Comparison of ENCODE assay signal across 1 cellular context in the genomic region with DNA sequence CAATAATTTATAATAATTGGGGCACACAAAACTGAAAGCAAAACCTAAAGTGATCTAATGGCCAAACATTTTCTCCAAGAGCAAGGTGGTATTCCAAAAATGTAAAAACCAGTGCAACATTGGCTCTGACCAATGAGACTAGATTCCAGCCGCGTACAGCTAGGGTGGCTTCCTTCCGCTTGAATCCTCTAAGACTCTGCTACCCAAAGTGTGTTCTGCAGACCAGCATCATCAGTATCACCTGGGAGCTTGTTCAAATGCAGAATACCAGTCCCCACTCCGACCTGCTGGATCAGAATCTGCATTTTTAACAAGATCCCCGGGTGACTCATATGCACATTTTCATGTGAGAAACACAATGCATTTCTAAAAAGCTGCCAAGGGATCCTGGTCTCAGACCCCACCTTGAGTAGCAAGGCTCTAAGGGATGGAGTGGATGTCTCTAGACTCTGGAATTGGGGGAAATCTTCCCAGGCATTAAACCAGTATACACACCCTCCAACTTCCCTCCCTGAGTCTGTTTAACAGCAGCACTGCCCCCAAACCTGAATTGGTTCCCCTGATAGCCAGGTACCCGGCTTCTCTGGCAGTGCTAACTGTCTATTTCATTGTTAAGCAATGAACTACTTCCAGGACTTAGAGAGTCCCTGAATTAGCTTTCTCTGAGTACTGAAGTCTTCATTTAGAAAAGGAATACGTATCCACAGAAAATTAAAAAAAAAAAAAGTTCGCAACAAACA.
TF ChIP-seq lines count a peak whose summit lies in the region.

No MANE protein-coding gene starts in this region.

TF ChIP-seq in GM23338, 12 proteins besides CTCF, POLR2A, EP300 and RAD21 (continued from another document):
- TF ChIP-seq, protein P1, sequence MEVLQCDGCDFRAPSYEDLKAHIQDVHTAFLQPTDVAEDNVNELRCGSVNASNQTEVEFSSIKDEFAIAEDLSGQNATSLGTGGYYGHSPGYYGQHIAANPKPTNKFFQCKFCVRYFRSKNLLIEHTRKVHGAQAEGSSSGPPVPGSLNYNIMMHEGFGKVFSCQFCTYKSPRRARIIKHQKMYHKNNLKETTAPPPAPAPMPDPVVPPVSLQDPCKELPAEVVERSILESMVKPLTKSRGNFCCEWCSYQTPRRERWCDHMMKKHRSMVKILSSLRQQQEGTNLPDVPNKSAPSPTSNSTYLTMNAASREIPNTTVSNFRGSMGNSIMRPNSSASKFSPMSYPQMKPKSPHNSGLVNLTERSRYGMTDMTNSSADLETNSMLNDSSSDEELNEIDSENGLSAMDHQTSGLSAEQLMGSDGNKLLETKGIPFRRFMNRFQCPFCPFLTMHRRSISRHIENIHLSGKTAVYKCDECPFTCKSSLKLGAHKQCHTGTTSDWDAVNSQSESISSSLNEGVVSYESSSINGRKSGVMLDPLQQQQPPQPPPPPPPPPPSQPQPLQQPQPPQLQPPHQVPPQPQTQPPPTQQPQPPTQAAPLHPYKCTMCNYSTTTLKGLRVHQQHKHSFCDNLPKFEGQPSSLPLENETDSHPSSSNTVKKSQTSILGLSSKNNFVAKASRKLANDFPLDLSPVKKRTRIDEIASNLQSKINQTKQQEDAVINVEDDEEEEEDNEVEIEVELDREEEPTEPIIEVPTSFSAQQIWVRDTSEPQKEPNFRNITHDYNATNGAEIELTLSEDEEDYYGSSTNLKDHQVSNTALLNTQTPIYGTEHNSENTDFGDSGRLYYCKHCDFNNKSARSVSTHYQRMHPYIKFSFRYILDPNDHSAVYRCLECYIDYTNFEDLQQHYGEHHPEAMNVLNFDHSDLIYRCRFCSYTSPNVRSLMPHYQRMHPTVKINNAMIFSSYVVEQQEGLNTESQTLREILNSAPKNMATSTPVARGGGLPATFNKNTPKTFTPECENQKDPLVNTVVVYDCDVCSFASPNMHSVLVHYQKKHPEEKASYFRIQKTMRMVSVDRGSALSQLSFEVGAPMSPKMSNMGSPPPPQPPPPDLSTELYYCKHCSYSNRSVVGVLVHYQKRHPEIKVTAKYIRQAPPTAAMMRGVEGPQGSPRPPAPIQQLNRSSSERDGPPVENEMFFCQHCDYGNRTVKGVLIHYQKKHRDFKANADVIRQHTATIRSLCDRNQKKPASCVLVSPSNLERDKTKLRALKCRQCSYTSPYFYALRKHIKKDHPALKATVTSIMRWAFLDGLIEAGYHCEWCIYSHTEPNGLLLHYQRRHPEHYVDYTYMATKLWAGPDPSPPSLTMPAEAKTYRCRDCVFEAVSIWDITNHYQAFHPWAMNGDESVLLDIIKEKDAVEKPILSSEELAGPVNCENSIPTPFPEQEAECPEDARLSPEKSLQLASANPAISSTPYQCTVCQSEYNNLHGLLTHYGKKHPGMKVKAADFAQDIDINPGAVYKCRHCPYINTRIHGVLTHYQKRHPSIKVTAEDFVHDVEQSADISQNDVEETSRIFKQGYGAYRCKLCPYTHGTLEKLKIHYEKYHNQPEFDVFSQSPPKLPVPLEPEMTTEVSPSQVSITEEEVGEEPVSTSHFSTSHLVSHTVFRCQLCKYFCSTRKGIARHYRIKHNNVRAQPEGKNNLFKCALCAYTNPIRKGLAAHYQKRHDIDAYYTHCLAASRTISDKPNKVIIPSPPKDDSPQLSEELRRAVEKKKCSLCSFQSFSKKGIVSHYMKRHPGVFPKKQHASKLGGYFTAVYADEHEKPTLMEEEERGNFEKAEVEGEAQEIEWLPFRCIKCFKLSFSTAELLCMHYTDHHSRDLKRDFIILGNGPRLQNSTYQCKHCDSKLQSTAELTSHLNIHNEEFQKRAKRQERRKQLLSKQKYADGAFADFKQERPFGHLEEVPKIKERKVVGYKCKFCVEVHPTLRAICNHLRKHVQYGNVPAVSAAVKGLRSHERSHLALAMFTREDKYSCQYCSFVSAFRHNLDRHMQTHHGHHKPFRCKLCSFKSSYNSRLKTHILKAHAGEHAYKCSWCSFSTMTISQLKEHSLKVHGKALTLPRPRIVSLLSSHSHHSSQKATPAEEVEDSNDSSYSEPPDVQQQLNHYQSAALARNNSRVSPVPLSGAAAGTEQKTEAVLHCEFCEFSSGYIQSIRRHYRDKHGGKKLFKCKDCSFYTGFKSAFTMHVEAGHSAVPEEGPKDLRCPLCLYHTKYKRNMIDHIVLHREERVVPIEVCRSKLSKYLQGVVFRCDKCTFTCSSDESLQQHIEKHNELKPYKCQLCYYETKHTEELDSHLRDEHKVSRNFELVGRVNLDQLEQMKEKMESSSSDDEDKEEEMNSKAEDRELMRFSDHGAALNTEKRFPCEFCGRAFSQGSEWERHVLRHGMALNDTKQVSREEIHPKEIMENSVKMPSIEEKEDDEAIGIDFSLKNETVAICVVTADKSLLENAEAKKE (CRISPR knock-in tag; IDR thresholded peaks at IDR 0.05): no peak
- TF ChIP-seq NANOG (IDR thresholded peaks at IDR 0.05; ENCODE audit: borderline replicate concordance) (no peak), CREB1 (CRISPR knock-in tag; IDR thresholded peaks at IDR 0.05; ENCODE audit: low read depth) (no peak)
- TF ChIP-seq, protein P2, sequence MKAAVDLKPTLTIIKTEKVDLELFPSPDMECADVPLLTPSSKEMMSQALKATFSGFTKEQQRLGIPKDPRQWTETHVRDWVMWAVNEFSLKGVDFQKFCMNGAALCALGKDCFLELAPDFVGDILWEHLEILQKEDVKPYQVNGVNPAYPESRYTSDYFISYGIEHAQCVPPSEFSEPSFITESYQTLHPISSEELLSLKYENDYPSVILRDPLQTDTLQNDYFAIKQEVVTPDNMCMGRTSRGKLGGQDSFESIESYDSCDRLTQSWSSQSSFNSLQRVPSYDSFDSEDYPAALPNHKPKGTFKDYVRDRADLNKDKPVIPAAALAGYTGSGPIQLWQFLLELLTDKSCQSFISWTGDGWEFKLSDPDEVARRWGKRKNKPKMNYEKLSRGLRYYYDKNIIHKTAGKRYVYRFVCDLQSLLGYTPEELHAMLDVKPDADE (IDR thresholded peaks at IDR 0.05): no peak
- TF ChIP-seq, protein P3, sequence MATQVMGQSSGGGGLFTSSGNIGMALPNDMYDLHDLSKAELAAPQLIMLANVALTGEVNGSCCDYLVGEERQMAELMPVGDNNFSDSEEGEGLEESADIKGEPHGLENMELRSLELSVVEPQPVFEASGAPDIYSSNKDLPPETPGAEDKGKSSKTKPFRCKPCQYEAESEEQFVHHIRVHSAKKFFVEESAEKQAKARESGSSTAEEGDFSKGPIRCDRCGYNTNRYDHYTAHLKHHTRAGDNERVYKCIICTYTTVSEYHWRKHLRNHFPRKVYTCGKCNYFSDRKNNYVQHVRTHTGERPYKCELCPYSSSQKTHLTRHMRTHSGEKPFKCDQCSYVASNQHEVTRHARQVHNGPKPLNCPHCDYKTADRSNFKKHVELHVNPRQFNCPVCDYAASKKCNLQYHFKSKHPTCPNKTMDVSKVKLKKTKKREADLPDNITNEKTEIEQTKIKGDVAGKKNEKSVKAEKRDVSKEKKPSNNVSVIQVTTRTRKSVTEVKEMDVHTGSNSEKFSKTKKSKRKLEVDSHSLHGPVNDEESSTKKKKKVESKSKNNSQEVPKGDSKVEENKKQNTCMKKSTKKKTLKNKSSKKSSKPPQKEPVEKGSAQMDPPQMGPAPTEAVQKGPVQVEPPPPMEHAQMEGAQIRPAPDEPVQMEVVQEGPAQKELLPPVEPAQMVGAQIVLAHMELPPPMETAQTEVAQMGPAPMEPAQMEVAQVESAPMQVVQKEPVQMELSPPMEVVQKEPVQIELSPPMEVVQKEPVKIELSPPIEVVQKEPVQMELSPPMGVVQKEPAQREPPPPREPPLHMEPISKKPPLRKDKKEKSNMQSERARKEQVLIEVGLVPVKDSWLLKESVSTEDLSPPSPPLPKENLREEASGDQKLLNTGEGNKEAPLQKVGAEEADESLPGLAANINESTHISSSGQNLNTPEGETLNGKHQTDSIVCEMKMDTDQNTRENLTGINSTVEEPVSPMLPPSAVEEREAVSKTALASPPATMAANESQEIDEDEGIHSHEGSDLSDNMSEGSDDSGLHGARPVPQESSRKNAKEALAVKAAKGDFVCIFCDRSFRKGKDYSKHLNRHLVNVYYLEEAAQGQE (IDR thresholded peaks at IDR 0.05; ENCODE audit: unreplicated experiment): no peak
